In the genomic region with DNA sequence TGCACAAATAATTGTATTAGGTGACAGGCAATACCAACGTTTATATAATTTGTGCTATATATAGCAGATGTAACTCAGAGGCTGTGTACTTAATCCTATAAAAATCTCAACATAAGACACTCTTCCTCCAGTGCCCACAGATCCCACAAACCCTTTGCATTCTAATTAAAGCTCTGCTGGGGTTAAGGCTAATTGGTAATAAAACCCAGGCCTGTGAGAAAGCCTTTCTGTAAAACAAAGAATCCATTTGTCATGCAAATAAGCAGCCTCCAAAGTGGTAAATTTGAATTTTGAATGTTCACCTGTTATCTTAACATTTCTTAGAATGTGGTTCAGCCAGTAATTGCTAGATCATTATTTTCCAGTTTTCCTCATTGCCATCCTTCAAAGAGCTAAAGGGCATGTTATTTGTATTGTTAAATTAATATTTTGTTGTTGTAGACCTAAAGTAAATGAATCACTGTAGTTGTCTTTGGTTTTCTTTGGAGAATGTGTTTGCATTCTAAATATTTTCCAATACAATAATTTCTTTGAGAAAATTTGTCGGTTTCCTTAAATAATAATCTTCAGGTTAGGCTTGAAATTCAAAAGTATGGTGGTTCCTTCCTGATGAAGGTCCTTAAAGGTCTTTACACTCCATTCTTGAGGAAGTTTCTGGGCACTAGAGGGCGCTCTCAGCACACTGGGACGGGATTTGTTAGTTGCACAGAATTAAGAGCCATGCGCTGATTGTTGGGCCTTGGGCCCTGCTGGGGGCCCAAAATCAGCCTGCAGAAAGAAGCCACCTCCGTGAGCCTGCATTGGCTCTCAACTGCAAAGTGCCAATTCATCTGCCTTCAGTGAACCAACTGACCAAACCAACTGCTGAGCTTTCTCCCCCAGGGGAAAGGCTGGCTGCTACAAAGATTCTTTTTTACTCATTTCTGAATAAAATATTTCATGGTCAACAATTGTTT, we compare ENCODE assay signal across 8 cellular contexts. TPM values are rescaled to one million over a fixed set of nuclear protein-coding genes. Genes with fewer than 3 reads are reported as not detected.
DNase-seq lines count a peak whose midpoint lies in the region; ATAC-seq and TF ChIP-seq lines count a peak whose summit lies in the region.

No MANE protein-coding gene starts in this region.

- peaks cover 24% of the 10 kb centered on the region for H3K4me1 Mint-ChIP-seq in chondrocyte (ENCODE audit: low read depth)

- DNase-seq in GM12864 (ENCODE audit: low read depth) = peak; percentile 83
- peak; percentile 50 for DNase-seq in NCI-H510A (lab: John Stamatoyannopoulos, UW)
- DNase-seq in activated CD4-positive, CD25-positive, alpha-beta regulatory T cell treated with anti-CD3 and anti-CD28 coated beads, Interleukin-2, amount 50 U/mL, for 72 hours = peak; percentile 85
- no peak for DNase-seq in chondrocyte (ENCODE audit: low spot score)
- DNase-seq in left kidney (ENCODE audit: low read depth, low spot score) = peak; percentile 96
- DNase-seq in stimulated activated CD4-positive, alpha-beta T cell treated with anti-CD3 and anti-CD28 coated beads, Interleukin-1b, Interleukin-23, amount 100 ng/mL, for 48 hours = peak; percentile 85

- no peaks in the 10 kb centered on the region for H3K9me3 Mint-ChIP-seq in chondrocyte (ENCODE audit: low read depth)

- H3K27ac Mint-ChIP-seq in chondrocyte (ENCODE audit: unreplicated experiment) = peak overlapping the region; percentile 89

- peak; percentile 58 for ATAC-seq in HG03439 (IDR thresholded peaks at IDR 0.05; ENCODE audit: unreplicated experiment)
- no peak for ATAC-seq in HG02588 (IDR thresholded peaks at IDR 0.05; ENCODE audit: unreplicated experiment)

- no peak overlapping the region for H3K4me3 ChIP-seq in GM12864 (ENCODE audit: low read depth, low read length)

- H3K36me3 Mint-ChIP-seq in chondrocyte (ENCODE audit: low read depth) = no peaks in the 10 kb centered on the region

- no peaks in the 10 kb centered on the region for H3K27me3 Mint-ChIP-seq in chondrocyte (ENCODE audit: low read depth)

- peak overlapping the region; percentile 53 for H3K4me3 Mint-ChIP-seq in chondrocyte (ENCODE audit: unreplicated experiment)

- peak; percentile 86 for TF ChIP-seq CTCF in GM12864 (IDR thresholded peaks at IDR 0.05; ENCODE audit: low read depth, low read length, missing control alignments)
- TF ChIP-seq CTCF in chondrocyte (IDR thresholded peaks at IDR 0.05) = peak; percentile 99

RNA-seq across cellular contexts. Expression of gene PRDX6, which starts 46.1 kb away (rescaled TPM):
- 149 to 174 TPM (median 155 TPM) in 3 replicates for total RNA-seq in chondrocyte
